In genomic region chr1:239952348-239953307, GRCh38 we compare ENCODE assay signal across 1 cellular context.
TF ChIP-seq lines count a peak whose summit lies in the region.

No MANE protein-coding gene starts in this region.

TF ChIP-seq in GM12878, 131 proteins besides CTCF, POLR2A, EP300 and RAD21 (continued from another document):
- TF ChIP-seq CEBPZ (IDR thresholded peaks at IDR 0.05; ENCODE audit: low read depth, low read length) (no peak), SMAD1 (IDR thresholded peaks at IDR 0.05; ENCODE audit: low read depth, partially characterized antibody) (no peak), NBN (IDR thresholded peaks at IDR 0.05) (no peak), ZNF384 (IDR thresholded peaks at IDR 0.05; ENCODE audit: borderline replicate concordance, low read depth, low read length) (no peak)
